In the genomic region with DNA sequence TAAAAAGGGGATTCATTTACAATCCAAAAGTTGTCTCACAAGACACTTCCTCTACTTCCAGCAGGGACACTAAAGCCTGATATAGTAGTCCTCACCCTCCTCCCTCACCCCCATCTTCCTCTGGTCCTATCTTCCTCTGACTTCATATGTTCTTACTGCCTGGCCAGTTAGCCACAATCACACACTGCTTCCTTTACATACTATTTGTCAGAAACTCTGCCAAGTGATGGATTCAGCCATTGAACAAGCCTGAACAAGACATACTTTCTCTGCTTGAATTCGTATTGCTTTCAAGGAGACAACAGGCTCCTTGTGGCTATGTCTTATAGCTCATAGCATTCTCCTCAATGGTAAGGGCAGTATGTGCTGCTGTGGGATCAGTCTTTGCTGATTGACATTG, we compare ENCODE assay signal across 20 cellular contexts.
DNase-seq lines count a peak whose midpoint lies in the region; ATAC-seq, FAIRE-seq and TF ChIP-seq lines count a peak whose summit lies in the region.
"Had no signal": no experiment of that assay in that cellular context is flagged by ENCODE, and none has a peak within 500 bp of the region (broad histone marks: within the 10 kb centered on the region; RNA-seq: fewer than 3 reads in every experiment).

No MANE protein-coding gene starts in this region.

- no peak overlapping the region for H3K4me3 ChIP-seq in SJCRH30
- H3K4me3 ChIP-seq in bronchial epithelial cell (ENCODE audit: low read depth, low read length), result no peak overlapping the region
- H3K4me3 ChIP-seq in keratinocyte (ENCODE audit: control insufficient read depth in 2 of 3, extremely low read depth in 1 of 3, insufficient read depth in 2 of 3, low read depth in 1 of 3, low read length in 3 of 3), result no peak overlapping the region
- H3K4me3 ChIP-seq: HAP-1 had no signal

- peak overlapping the region; percentile 99 for H3K27ac ChIP-seq in SJCRH30
- H3K27ac ChIP-seq in keratinocyte (ENCODE audit: control insufficient read depth, insufficient read depth, low read length), result no peak overlapping the region

- H2AFZ ChIP-seq in keratinocyte (ENCODE audit: control insufficient read depth, low read length), result no peak overlapping the region

- no peak overlapping the region for H3K4me3 Mint-ChIP-seq in nephron progenitor cell
- H3K4me3 Mint-ChIP-seq: CD4-positive, alpha-beta memory T cell; HFFc6 had no signal

- DNase-seq in SJCRH30 (peak in 1 of 2 experiments; percentile 50), bronchial epithelial cell (ENCODE audit: low read depth) (peak; percentile 80), keratinocyte (ENCODE audit: low read depth, low spot score) (peak; percentile 21), nephron progenitor cell (no peak)
- DNase-seq: C1 segment of cervical spinal cord; Calu3; CD4-positive, alpha-beta memory T cell; COR-L47; DMS53; DND-41; GOT3; HFFc6 had no signal

- peak; percentile 51 for ATAC-seq in esophagus mucosa
- ATAC-seq in GM21390 (IDR thresholded peaks at IDR 0.05; ENCODE audit: unreplicated experiment), result no peak
- ATAC-seq in HG02885 (IDR thresholded peaks at IDR 0.05; ENCODE audit: poor library complexity, unreplicated experiment), result no peak
- no peak for ATAC-seq in GM19397 (IDR thresholded peaks at IDR 0.05; ENCODE audit: unreplicated experiment)

- TF ChIP-seq CTCF in bronchial epithelial cell (IDR thresholded peaks at IDR 0.05; ENCODE audit: insufficient read depth, low read length, severe bottlenecking) (no peak), keratinocyte (optimal IDR thresholded peaks at IDR 0.05 in 1 of 3, IDR thresholded peaks at IDR 0.05 in 1 of 3, conservative IDR thresholded peaks at IDR 0.05 in 1 of 3; ENCODE audit: extremely low read depth in 1 of 3, insufficient read depth in 2 of 3, low read length in 3 of 3) (no peak), nephron progenitor cell (IDR thresholded peaks at IDR 0.05) (no peak)

- H3K27me3 ChIP-seq in SJCRH30 (no peaks in the 10 kb centered on the region), bronchial epithelial cell (ENCODE audit: control insufficient read depth, insufficient read depth, low read length) (no peaks in the 10 kb centered on the region), keratinocyte (ENCODE audit: control insufficient read depth, extremely low read depth, insufficient read depth, low read length) (no peaks in the 10 kb centered on the region)

- FAIRE-seq in bronchial epithelial cell (lab: Jason Lieb, UNC) (no peak), keratinocyte (lab: Jason Lieb, UNC) (peak; percentile 79)
- FAIRE-seq: G401.6, GM12892, H54 had no signal

- no peaks in the 10 kb centered on the region for H3K79me2 ChIP-seq in keratinocyte (ENCODE audit: control insufficient read depth, insufficient read depth, low read length)

- peaks cover 52% of the 10 kb centered on the region for H3K4me1 ChIP-seq in SJCRH30
- H3K4me1 ChIP-seq in keratinocyte (ENCODE audit: control insufficient read depth, extremely low read depth, insufficient read depth, low read length), result no peaks in the 10 kb centered on the region
- H3K4me1 ChIP-seq: HAP-1 had no signal

- peaks cover 43% of the 10 kb centered on the region for H3K4me1 Mint-ChIP-seq in nephron progenitor cell

- H3K9me3 Mint-ChIP-seq in nephron progenitor cell, result no peaks in the 10 kb centered on the region

- H3K36me3 Mint-ChIP-seq in nephron progenitor cell (ENCODE audit: low read depth), result no peaks in the 10 kb centered on the region
- H3K36me3 Mint-ChIP-seq: CD4-positive, alpha-beta memory T cell had no signal

- no peaks in the 10 kb centered on the region for H3K36me3 ChIP-seq in SJCRH30
- no peaks in the 10 kb centered on the region for H3K36me3 ChIP-seq in bronchial epithelial cell (ENCODE audit: control insufficient read depth, insufficient read depth, low read length)
- H3K36me3 ChIP-seq in keratinocyte (ENCODE audit: control insufficient read depth in 2 of 2, extremely low read depth in 1 of 2, insufficient read depth in 2 of 2, low read length in 2 of 2), result no peaks in the 10 kb centered on the region
- H3K36me3 ChIP-seq: HAP-1 had no signal

- no peak overlapping the region for H3K9ac ChIP-seq in keratinocyte (ENCODE audit: control insufficient read depth, extremely low read depth, insufficient read depth, low read length)

- H3K27ac Mint-ChIP-seq in nephron progenitor cell, result no peak overlapping the region
- H3K27ac Mint-ChIP-seq: CD4-positive, alpha-beta memory T cell; HFFc6 had no signal

- H3K9me1 ChIP-seq in keratinocyte (ENCODE audit: control insufficient read depth, extremely low read depth, insufficient read depth, low read length), result no peaks in the 10 kb centered on the region

- dilution Hi-C loops in keratinocyte (cut with MboI; ENCODE audit: extremely low pct_ligation_motif_present, low sequenced_read_pairs), result no loop called here

- H3K9me3 ChIP-seq in SJCRH30 (replicated peaks) (no peaks in the 10 kb centered on the region), keratinocyte (ENCODE audit: control insufficient read depth, low read depth, low read length) (no peaks in the 10 kb centered on the region)
- H3K9me3 ChIP-seq: HAP-1 had no signal

- peaks cover 3% of the 10 kb centered on the region for H3K27me3 Mint-ChIP-seq in nephron progenitor cell (ENCODE audit: low read depth, poor library complexity)

- H3K4me2 ChIP-seq in keratinocyte (ENCODE audit: control insufficient read depth, extremely low read depth, insufficient read depth, low read depth, low read length), result no peak overlapping the region

- H4K20me1 ChIP-seq in keratinocyte (ENCODE audit: control insufficient read depth, extremely low read depth, insufficient read depth, low read length), result no peaks in the 10 kb centered on the region
